In genomic region chr20:63147532-63147931, GRCh38 we compare ENCODE assay signal across 1 cellular context.
A peak's percentile ranks its signal among the peaks of the same experiment; 100 is the strongest.
TF ChIP-seq lines count a peak whose summit lies in the region.

No MANE protein-coding gene starts in this region.

TF ChIP-seq in K562, 482 proteins besides CTCF, POLR2A, EP300 and RAD21 (continued from another document and continues in another):
- no peak for TF ChIP-seq ARID4B (CRISPR knock-in tag; IDR thresholded peaks at IDR 0.05)
- TF ChIP-seq POLR2AphosphoS2 (IDR thresholded peaks at IDR 0.05; ENCODE audit: low read length): no peak
- TF ChIP-seq CGGBP1 (CRISPR knock-in tag; IDR thresholded peaks at IDR 0.05): no peak
- no peak for TF ChIP-seq ZNF79 (CRISPR knock-in tag; IDR thresholded peaks at IDR 0.05; ENCODE audit: low read depth)
- no peak for TF ChIP-seq RNF2 (IDR thresholded peaks at IDR 0.05)
- no peak for TF ChIP-seq FIP1L1 (IDR thresholded peaks at IDR 0.05; ENCODE audit: low read depth, low read length, poor library complexity, severe bottlenecking)
- no peak for TF ChIP-seq MAFK (IDR thresholded peaks at IDR 0.05; ENCODE audit: low read length)
- TF ChIP-seq EHMT2 (IDR thresholded peaks at IDR 0.05): 0 out of 2 replicates have a peak, but pooled peaks have one; percentile 38
- no peak for TF ChIP-seq ZNF146 (CRISPR knock-in tag; IDR thresholded peaks at IDR 0.05; ENCODE audit: unreplicated experiment)
- TF ChIP-seq KAT8 (IDR thresholded peaks at IDR 0.05; ENCODE audit: low read depth): no peak
- no peak for TF ChIP-seq HOMEZ (CRISPR knock-in tag; IDR thresholded peaks at IDR 0.05)
- TF ChIP-seq ZNF696 (CRISPR knock-in tag; conservative IDR thresholded peaks at IDR 0.05): no peak
- TF ChIP-seq MEIS2 (IDR thresholded peaks at IDR 0.05; ENCODE audit: partially characterized antibody): no peak
- no peak for TF ChIP-seq BCL6 (CRISPR knock-in tag; IDR thresholded peaks at IDR 0.05)
- no peak for TF ChIP-seq HNRNPK (IDR thresholded peaks at IDR 0.05; ENCODE audit: low read depth, low read length, poor library complexity, severe bottlenecking)
- TF ChIP-seq KDM1A (IDR thresholded peaks at IDR 0.05): 0 out of 4 replicates have a peak, but pooled peaks of 1 of the 2 experiments have one; percentile 7
- no peak for TF ChIP-seq DLX4 (CRISPR knock-in tag; IDR thresholded peaks at IDR 0.05)
- no peak for TF ChIP-seq SRSF7 (optimal IDR thresholded peaks at IDR 0.05; ENCODE audit: low read depth, low read length)
- TF ChIP-seq EGR1 (conservative IDR thresholded peaks at IDR 0.05): no peak
- no peak for TF ChIP-seq SMARCE1 (IDR thresholded peaks at IDR 0.05)
- TF ChIP-seq CHCHD3 (CRISPR knock-in tag; IDR thresholded peaks at IDR 0.05): no peak
- TF ChIP-seq THRB (CRISPR knock-in tag; conservative IDR thresholded peaks at IDR 0.05): no peak
- no peak for TF ChIP-seq HEY1 (CRISPR knock-in tag; IDR thresholded peaks at IDR 0.05; ENCODE audit: borderline replicate concordance)
- TF ChIP-seq ZFP36 (IDR thresholded peaks at IDR 0.05; ENCODE audit: low read depth, low read length, partially characterized antibody): peak; percentile 90
- TF ChIP-seq KHSRP (IDR thresholded peaks at IDR 0.05): no peak
- no peak for TF ChIP-seq MAX (CRISPR knock-in tag; IDR thresholded peaks at IDR 0.05)
- TF ChIP-seq RBM17 (IDR thresholded peaks at IDR 0.05; ENCODE audit: borderline replicate concordance, low read depth, low read length): no peak
- TF ChIP-seq CBX5 (IDR thresholded peaks at IDR 0.05; ENCODE audit: borderline replicate concordance, low read depth): peak; percentile 92
- no peak for TF ChIP-seq SUPT5H (IDR thresholded peaks at IDR 0.05)
- TF ChIP-seq FOXP1 (CRISPR knock-in tag; IDR thresholded peaks at IDR 0.05): no peak
- TF ChIP-seq ZNF41 (CRISPR knock-in tag; conservative IDR thresholded peaks at IDR 0.05): no peak
- TF ChIP-seq TAF1 (IDR thresholded peaks at IDR 0.05; ENCODE audit: control insufficient read depth, extremely low read depth, insufficient read depth, low read length, severe bottlenecking): no peak
- no peak for TF ChIP-seq MTF1 (CRISPR knock-in tag; IDR thresholded peaks at IDR 0.05; ENCODE audit: borderline replicate concordance)
- no peak for TF ChIP-seq KDM4B (IDR thresholded peaks at IDR 0.05; ENCODE audit: borderline replicate concordance in 2 of 2, low read depth in 1 of 2)
- TF ChIP-seq PRMT5 (CRISPR knock-in tag; IDR thresholded peaks at IDR 0.05): no peak
- no peak for TF ChIP-seq ZNF318 (IDR thresholded peaks at IDR 0.05; ENCODE audit: borderline replicate concordance in 1 of 2, low read depth in 1 of 2)
- TF ChIP-seq GMEB1 (CRISPR knock-in tag; IDR thresholded peaks at IDR 0.05): no peak
- peak; percentile 65; the same call in 1 of the 2 replicates for TF ChIP-seq ZEB2 (IDR thresholded peaks at IDR 0.05)
- no peak for TF ChIP-seq ZNF766 (CRISPR knock-in tag; conservative IDR thresholded peaks at IDR 0.05)
- no peak for TF ChIP-seq HNRNPL (IDR thresholded peaks at IDR 0.05; ENCODE audit: low read depth, low read length)
- TF ChIP-seq GATAD2B (IDR thresholded peaks at IDR 0.05; ENCODE audit: borderline replicate concordance): no peak
- TF ChIP-seq TRIM24 (IDR thresholded peaks at IDR 0.05): peak; percentile 28 to 82; a peak in 2 of 4 replicates
- TF ChIP-seq ZNF23 (CRISPR knock-in tag; IDR thresholded peaks at IDR 0.05): no peak
- no peak for TF ChIP-seq ZBTB26 (CRISPR knock-in tag; IDR thresholded peaks at IDR 0.05)
- TF ChIP-seq ZNF584 (CRISPR knock-in tag; IDR thresholded peaks at IDR 0.05; ENCODE audit: low read depth): no peak
- peak; percentile 64; the same call in 1 of the 2 replicates for TF ChIP-seq SMARCA5 (IDR thresholded peaks at IDR 0.05)
